28 cellular contexts compared by ENCODE assay signal in genomic region chr1:212295579-212295978, GRCh38. TPM values are rescaled to one million over a fixed set of nuclear protein-coding genes. Genes with fewer than 3 reads are reported as not detected.
DNase-seq lines count a peak whose midpoint lies in the region; ATAC-seq and TF ChIP-seq lines count a peak whose summit lies in the region.
"Had no signal": no experiment of that assay in that cellular context is flagged by ENCODE, and none has a peak within 500 bp of the region (broad histone marks: within the 10 kb centered on the region; RNA-seq: fewer than 3 reads in every experiment).

No MANE protein-coding gene starts in this region.

- ATAC-seq in activated T-cell treated with anti-CD3 and anti-CD28 coated beads, Interleukin-2, amount 50 U/mL, for 72 hours (replicated peaks in 1 of 2) = peak; percentile 80 to 86
- peak; percentile 78 for ATAC-seq in activated T-helper 17 cell treated with anti-CD3 and anti-CD28 coated beads, Interleukin-2, amount 50 U/mL, for 72 hours (replicated peaks)
- no peak for ATAC-seq in natural killer cell
- ATAC-seq: lower lobe of right lung, upper lobe of right lung had no signal

- peak overlapping the region; percentile 28 to 41 for H3K4me3 Mint-ChIP-seq in activated T-cell treated with anti-CD3 and anti-CD28 coated beads, Interleukin-2, amount 50 U/mL, for 72 hours
- peak overlapping the region; percentile 44 for H3K4me3 Mint-ChIP-seq in activated T-helper 17 cell treated with anti-CD3 and anti-CD28 coated beads, Interleukin-2, amount 50 U/mL, for 72 hours
- H3K4me3 Mint-ChIP-seq in natural killer cell = peak overlapping the region; percentile 9
- H3K4me3 Mint-ChIP-seq: HFFc6; IgD-negative memory B cell; neural progenitor cell; T-helper 2 cell treated with Interferon-gamma antibody and Interleukin-4, amounts not matched to agents 5 μg/mL and 100 μg/mL, for 36 hours had no signal

- H3K4me3 ChIP-seq in ascending aorta = no peak overlapping the region
- H3K4me3 ChIP-seq: GM23248, lower lobe of right lung, MG63, neural progenitor cell, SK-N-MC, upper lobe of right lung had no signal

- no peaks in the 10 kb centered on the region for H3K27me3 ChIP-seq in ascending aorta
- H3K27me3 ChIP-seq: BE2C, MG63, neural progenitor cell, upper lobe of right lung had no signal

- peak overlapping the region; percentile 1 for H3K27ac Mint-ChIP-seq in activated T-cell treated with anti-CD3 and anti-CD28 coated beads, Interleukin-2, amount 50 U/mL, for 72 hours
- peak overlapping the region; percentile 49 for H3K27ac Mint-ChIP-seq in activated T-helper 17 cell treated with anti-CD3 and anti-CD28 coated beads, Interleukin-2, amount 50 U/mL, for 72 hours
- peak overlapping the region; percentile 39 to 65 for H3K27ac Mint-ChIP-seq in natural killer cell
- H3K27ac Mint-ChIP-seq: HFFc6; neural progenitor cell; T-helper 2 cell treated with Interferon-gamma antibody and Interleukin-4, amounts not matched to agents 5 μg/mL and 100 μg/mL, for 36 hours had no signal

- TF ChIP-seq CTCF in natural killer cell (IDR thresholded peaks at IDR 0.05) (no peak), ascending aorta (IDR thresholded peaks at IDR 0.05) (no peak)

- intact Hi-C loops in natural killer cell (cut with micrococcal nuclease) = no loop called here
- intact Hi-C loops in ascending aorta (cut with DNase I) = no loop called here

- H3K9me3 Mint-ChIP-seq in activated T-cell treated with anti-CD3 and anti-CD28 coated beads, Interleukin-2, amount 50 U/mL, for 72 hours = no peaks in the 10 kb centered on the region
- H3K9me3 Mint-ChIP-seq in activated T-helper 17 cell treated with anti-CD3 and anti-CD28 coated beads, Interleukin-2, amount 50 U/mL, for 72 hours = no peaks in the 10 kb centered on the region
- H3K9me3 Mint-ChIP-seq in natural killer cell = no peaks in the 10 kb centered on the region
- H3K9me3 Mint-ChIP-seq: HFFc6; IgD-negative memory B cell; T-helper 2 cell treated with Interferon-gamma antibody and Interleukin-4, amounts not matched to agents 5 μg/mL and 100 μg/mL, for 36 hours had no signal

- H3K27ac ChIP-seq in ascending aorta = no peak overlapping the region
- H3K27ac ChIP-seq: GM23248, lower lobe of right lung, neural progenitor cell, SK-N-MC, upper lobe of right lung had no signal

- no peaks in the 10 kb centered on the region for H3K9me3 ChIP-seq in ascending aorta
- H3K9me3 ChIP-seq: BE2C, lower lobe of right lung, MG63, upper lobe of right lung had no signal

- no peaks in the 10 kb centered on the region for H3K27me3 Mint-ChIP-seq in activated T-cell treated with anti-CD3 and anti-CD28 coated beads, Interleukin-2, amount 50 U/mL, for 72 hours (ENCODE audit: low read depth)
- no peaks in the 10 kb centered on the region for H3K27me3 Mint-ChIP-seq in activated T-helper 17 cell treated with anti-CD3 and anti-CD28 coated beads, Interleukin-2, amount 50 U/mL, for 72 hours
- no peaks in the 10 kb centered on the region for H3K27me3 Mint-ChIP-seq in natural killer cell (ENCODE audit: low read depth in 2 of 2)
- H3K27me3 Mint-ChIP-seq: IgD-negative memory B cell, progenitor cell of endocrine pancreas had no signal

- H3K4me1 ChIP-seq in ascending aorta = peaks cover 4 to 33% of the 10 kb centered on the region in 2 donors
- H3K4me1 ChIP-seq: BE2C had no signal

- H3K36me3 Mint-ChIP-seq in activated T-cell treated with anti-CD3 and anti-CD28 coated beads, Interleukin-2, amount 50 U/mL, for 72 hours (ENCODE audit: insufficient read depth in 2 of 2) = no peaks in the 10 kb centered on the region
- peaks cover 26% of the 10 kb centered on the region for H3K36me3 Mint-ChIP-seq in activated T-helper 17 cell treated with anti-CD3 and anti-CD28 coated beads, Interleukin-2, amount 50 U/mL, for 72 hours (ENCODE audit: low read depth)
- H3K36me3 Mint-ChIP-seq in natural killer cell = no peaks in the 10 kb centered on the region

- H3K36me3 ChIP-seq in ascending aorta = no peaks in the 10 kb centered on the region
- H3K36me3 ChIP-seq: BE2C, lower lobe of right lung, MG63, neural progenitor cell, upper lobe of right lung had no signal

- H3K4me1 Mint-ChIP-seq in activated T-cell treated with anti-CD3 and anti-CD28 coated beads, Interleukin-2, amount 50 U/mL, for 72 hours (ENCODE audit: low read depth) = peaks cover 80% of the 10 kb centered on the region
- peaks cover 52% of the 10 kb centered on the region for H3K4me1 Mint-ChIP-seq in activated T-helper 17 cell treated with anti-CD3 and anti-CD28 coated beads, Interleukin-2, amount 50 U/mL, for 72 hours
- peaks cover 61 to 64% of the 10 kb centered on the region in 2 donors for H3K4me1 Mint-ChIP-seq in natural killer cell

- DNase-seq in activated T-cell treated with anti-CD3 and anti-CD28 coated beads, Interleukin-2, amount 50 U/mL, for 72 hours = peak in 1 of 2 donors; percentile 17
- DNase-seq in activated T-cell treated with anti-CD3 and anti-CD28 coated beads for 4 hours = no peak
- DNase-seq in natural killer cell = no peak
- no peak for DNase-seq in KG1 (lab: John Stamatoyannopoulos, UW)
- DNase-seq in ascending aorta (ENCODE audit: low spot score in 2 of 2) = no peak
- no peak for DNase-seq in NCI-H526 treated with DMSO at 0.1 percent for 48 hours (lab: John Stamatoyannopoulos, UW)
- DNase-seq in middle frontal gyrus (ENCODE audit: extremely low spot score, low spot score) = no peak
- DNase-seq: activated CD8-positive, alpha-beta memory T cell treated with anti-CD3 and anti-CD28 coated beads, Interleukin-2, amount 50 U/mL, for 4 hours; activated naive CD4-positive, alpha-beta T cell; aorta; BE2C; Calu3; dermis blood vessel endothelial cell; GM23248; HFFc6; lower lobe of right lung; MG63; NCI-H2081 treated with DMSO at 0.1 percent for 48 hours; NCI-H345; stimulated activated CD4-positive, alpha-beta T cell treated with anti-CD3 and anti-CD28 coated beads, Interleukin-15, amount 100 ng/mL, for 24 hours; substantia nigra; upper lobe of right lung had no signal

RNA-seq across cellular contexts. Expression of gene PPP2R5A, which starts 10.4 kb away (rescaled TPM):
- total RNA-seq in activated T-cell treated with anti-CD3 and anti-CD28 coated beads, Interleukin-2, amount 50 U/mL, for 72 hours = 10 to 100 TPM; 43.7 to 52.0 TPM
- total RNA-seq in activated T-helper 17 cell treated with anti-CD3 and anti-CD28 coated beads, Interleukin-2, amount 50 U/mL, for 72 hours = 10 to 100 TPM; 33.6 to 34.9 TPM
- total RNA-seq in natural killer cell = 10 to 100 TPM; 74.0 to 99.8 (median 86.4) TPM
- 64.7 TPM for total RNA-seq in ascending aorta

Comparison
In these comparisons a context has a peak if more than half of its experiments do, and no peak if none do; other contexts are left out.
1. ATAC-seq: peak in activated T-cell treated with anti-CD3 and anti-CD28 coated beads, Interleukin-2, amount 50 U/mL, for 72 hours (2 of 2) and activated T-helper 17 cell treated with anti-CD3 and anti-CD28 coated beads, Interleukin-2, amount 50 U/mL, for 72 hours (single experiment); none in natural killer cell (0 of 3).
2. H3K27ac Mint-ChIP-seq: peak in every context shown above with its lines; median percentile 52 in natural killer cell; 49 in activated T-helper 17 cell treated with anti-CD3 and anti-CD28 coated beads, Interleukin-2, amount 50 U/mL, for 72 hours; 1 in activated T-cell treated with anti-CD3 and anti-CD28 coated beads, Interleukin-2, amount 50 U/mL, for 72 hours.
3. Peak in every context shown above with its lines, with median percentiles within 50 percentile points of each other: H3K4me3 Mint-ChIP-seq.